ENCODE assay signal across 9 cellular contexts in the genomic region with DNA sequence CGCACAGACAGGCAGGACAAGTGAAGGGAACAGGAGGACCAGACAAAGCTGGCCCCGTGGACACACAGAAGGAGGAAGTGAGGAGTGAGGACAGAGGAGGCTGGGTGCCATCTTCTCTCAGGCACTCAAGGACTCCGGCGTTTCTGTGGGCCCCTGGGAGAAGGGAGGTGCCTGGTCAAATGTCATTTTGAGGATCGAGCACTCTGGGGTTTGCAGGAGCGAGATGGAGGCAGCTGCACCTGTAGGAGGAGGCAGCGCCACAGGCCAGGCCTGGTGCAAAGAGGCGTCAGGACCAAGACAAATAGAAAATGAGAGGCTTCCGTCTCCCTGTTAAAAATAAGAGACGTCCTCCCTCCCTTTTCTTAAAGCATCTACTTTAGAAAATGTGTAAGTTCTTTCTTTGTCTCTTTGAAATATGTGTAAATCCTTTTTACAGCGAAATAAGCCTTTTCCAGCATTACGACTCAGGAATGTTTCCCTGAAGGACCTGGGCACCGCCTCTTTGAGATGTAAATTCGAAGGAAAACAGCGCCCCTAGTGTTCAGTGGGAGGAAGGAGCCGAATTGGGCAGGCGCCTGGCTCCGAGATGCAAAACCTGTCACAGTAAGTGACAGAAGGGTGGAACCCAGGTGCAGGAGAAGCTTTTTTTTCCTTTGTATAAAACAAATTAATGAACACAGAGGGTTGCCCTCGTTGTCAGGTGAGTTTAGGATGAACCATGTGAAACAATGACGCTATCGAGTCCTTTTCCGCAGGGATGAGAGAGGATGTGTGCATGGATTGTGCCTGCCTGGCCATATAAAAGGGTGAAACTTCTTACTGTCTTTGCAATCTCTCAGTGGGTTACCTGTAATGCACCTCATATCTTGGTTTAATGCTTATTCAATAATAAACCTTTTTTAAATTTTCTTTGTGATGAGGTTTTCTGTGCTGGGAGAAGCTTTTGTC. TPM values are rescaled to one million over a fixed set of nuclear protein-coding genes. Genes with fewer than 3 reads are reported as not detected.
DNase-seq lines count a peak whose midpoint lies in the region; ATAC-seq and TF ChIP-seq lines count a peak whose summit lies in the region.
"Had no signal": no experiment of that assay in that cellular context is flagged by ENCODE, and none has a peak within 500 bp of the region (broad histone marks: within the 10 kb centered on the region; RNA-seq: fewer than 3 reads in every experiment).

No MANE protein-coding gene starts in this region.

- H3K4me3 ChIP-seq in cardiac muscle cell = no peak overlapping the region

- peak; percentile 64 for ATAC-seq in HG03354 (IDR thresholded peaks at IDR 0.05; ENCODE audit: poor library complexity, severe bottlenecking, unreplicated experiment)
- ATAC-seq in GM21381 (IDR thresholded peaks at IDR 0.05; ENCODE audit: unreplicated experiment) = no peak
- ATAC-seq in GM19324 (IDR thresholded peaks at IDR 0.05; ENCODE audit: low FRiP score, unreplicated experiment) = no peak

- peak; percentile 89 for TF ChIP-seq CTCF in cardiac muscle cell (IDR thresholded peaks at IDR 0.05; ENCODE audit: low read depth, low read length)

- intact Hi-C loops in cardiac septum (cut with DNase I) = no loop called here

- peaks cover 4% of the 10 kb centered on the region for H3K27me3 ChIP-seq in cardiac muscle cell

- peak; percentile 61 to 80 for DNase-seq in cardiac muscle cell (ENCODE audit: low read depth in 1 of 2, low spot score in 1 of 2)
- no peak for DNase-seq in cardiac septum (ENCODE audit: low spot score)
- peak; percentile 77 for DNase-seq in SK-N-DZ (ENCODE audit: low spot score)
- DNase-seq in erythroblast (lab: John Stamatoyannopoulos, UW) = peak; percentile 31 to 63
- DNase-seq in occipital lobe (lab: John Stamatoyannopoulos, UW) = peak; percentile 49
- DNase-seq: left cardiac atrium had no signal

- H3K9me3 ChIP-seq in cardiac muscle cell (ENCODE audit: low read depth) = no peaks in the 10 kb centered on the region

- no peak overlapping the region for H3K27ac ChIP-seq in cardiac muscle cell

- TF ChIP-seq POLR2A in erythroblast (IDR thresholded peaks at IDR 0.05; ENCODE audit: low read length) = no peak

- no peaks in the 10 kb centered on the region for H3K4me1 ChIP-seq in cardiac muscle cell (ENCODE audit: low read depth)

- no peaks in the 10 kb centered on the region for H3K36me3 ChIP-seq in cardiac muscle cell

RNA-seq across cellular contexts. Expression of a gene that starts 1.4 kb away (rescaled TPM):
- total RNA-seq in cardiac muscle cell = 0.14 and 0.15 TPM in 2 replicates
- polyA plus RNA-seq in cardiac muscle cell = not detected in 2 replicates
- 0.03 TPM for total RNA-seq in cardiac septum
- polyA plus RNA-seq in SK-N-DZ (2014; cell fraction: cytosol; rRNA removed) = 0.92 and 1.1 TPM in 2 replicates
- 0.73 and 1.3 TPM in 2 replicates for polyA plus RNA-seq in SK-N-DZ (2014; cell fraction: nucleus; rRNA removed)
- total RNA-seq in occipital lobe = 17.0 TPM

Comparison
In these comparisons a context has a peak if more than half of its experiments do, and no peak if none do; other contexts are left out.
1. RNA of a gene that starts 1.4 kb away (total RNA-seq): 17.0 TPM in occipital lobe (single experiment); 0.14 to 0.15 TPM in cardiac muscle cell and 0.03 TPM in cardiac septum (single experiment); every median in the first group is over 10 times any median in the second.